11 cellular contexts compared by ENCODE assay signal in the genomic region with DNA sequence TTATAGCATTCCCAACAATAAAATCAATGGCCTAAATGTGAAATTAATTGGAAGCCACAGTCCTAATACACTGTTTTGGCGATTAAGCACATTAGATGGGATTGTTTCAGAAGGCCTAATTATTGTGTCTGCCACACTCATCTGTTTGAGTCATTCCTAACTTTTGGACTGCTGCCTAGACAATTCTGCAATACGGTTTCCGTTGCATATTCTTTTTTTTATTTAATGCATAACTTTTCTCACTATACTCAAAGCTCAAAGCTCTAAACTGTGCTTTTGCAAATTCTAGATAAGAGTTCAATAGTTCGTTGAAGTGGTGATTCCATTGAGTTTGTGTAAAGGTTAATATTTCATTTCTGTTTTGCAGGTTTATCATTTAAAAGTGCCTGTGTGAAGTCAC. TPM values are rescaled to one million over a fixed set of nuclear protein-coding genes. Genes with fewer than 3 reads are reported as not detected.
DNase-seq lines count a peak whose midpoint lies in the region; ATAC-seq, FAIRE-seq and TF ChIP-seq lines count a peak whose summit lies in the region.
"Had no signal": no experiment of that assay in that cellular context is flagged by ENCODE, and none has a peak within 500 bp of the region (broad histone marks: within the 10 kb centered on the region; RNA-seq: fewer than 3 reads in every experiment).

No MANE protein-coding gene starts in this region.

- H4K20me1 ChIP-seq in GM12878 (ENCODE audit: control insufficient read depth, insufficient read depth), result no peaks in the 10 kb centered on the region

- FAIRE-seq in GM12878 (lab: Jason Lieb, UNC), result peak; percentile 18
- FAIRE-seq: colon had no signal

- DNase-seq in GM12878 (ENCODE audit: low read depth, low spot score) (no peak), iris pigment epithelial cell (ENCODE audit: low read depth) (peak; percentile 92), stomach (no peak), KBM-7 (no peak), NCI-H524 (lab: John Stamatoyannopoulos, UW) (no peak), ureter (ENCODE audit: low spot score) (no peak)
- DNase-seq: activated CD4-positive, alpha-beta T cell treated with anti-CD3 and anti-CD28 coated beads, Interleukin-2, amount 50 U/mL, for 1 hour; H9 had no signal

- H3K9ac ChIP-seq in GM12878 (ENCODE audit: control insufficient read depth, insufficient read depth, low read length), result no peak overlapping the region

- H3K27me3 Mint-ChIP-seq in activated T-helper 17 cell treated with anti-CD3 and anti-CD28 coated beads, Interleukin-2, amount 50 U/mL, for 72 hours, result no peaks in the 10 kb centered on the region

- no peak for TF ChIP-seq RAD21 in GM12878 (IDR thresholded peaks at IDR 0.05; ENCODE audit: insufficient read depth, low read depth, low read length)

- H3K4me1 ChIP-seq in HEK293 (ENCODE audit: control insufficient read depth, insufficient read depth, low read length), result peaks cover 8% of the 10 kb centered on the region
- peaks cover 17% of the 10 kb centered on the region for H3K4me1 ChIP-seq in GM12878 (ENCODE audit: control insufficient read depth, insufficient read depth, low read length)
- peaks cover 30 to 84% (median 66%) of the 10 kb centered on the region in 4 donors for H3K4me1 ChIP-seq in stomach

- ATAC-seq in GM12878, result no peak
- ATAC-seq in activated T-helper 17 cell treated with anti-CD3 and anti-CD28 coated beads, Interleukin-2, amount 50 U/mL, for 72 hours (replicated peaks), result no peak

- WGBS in GM12878 (ENCODE audit: insufficient coverage, insufficient replicate concordance, low lambda C conversion rate, missing lambda C conversion rate), result 97% methylated on average over 4 of the region's 4 CpGs
- WGBS in stomach, 5 donors, result 27 to 35% (median 30%) methylated on average over 4 of the region's 4 CpGs

- H3K36me3 Mint-ChIP-seq in activated T-helper 17 cell treated with anti-CD3 and anti-CD28 coated beads, Interleukin-2, amount 50 U/mL, for 72 hours (ENCODE audit: low read depth), result peaks cover 56% of the 10 kb centered on the region

- TF ChIP-seq EP300 in GM12878 (IDR thresholded peaks at IDR 0.05; ENCODE audit: borderline replicate concordance in 1 of 2, control insufficient read depth in 1 of 2, low read depth in 2 of 2, low read length in 2 of 2) (no peak), stomach (IDR thresholded peaks at IDR 0.05) (no peak)

- no peak overlapping the region for H3K4me3 ChIP-seq in HEK293 (ENCODE audit: low read depth, low read length)
- H3K4me3 ChIP-seq in GM12878, result no peak overlapping the region
- no peak overlapping the region for H3K4me3 ChIP-seq in stomach

- H3K79me2 ChIP-seq in GM12878 (ENCODE audit: control insufficient read depth, insufficient read depth, low read length), result no peaks in the 10 kb centered on the region

- H3K36me3 ChIP-seq in HEK293 (ENCODE audit: control insufficient read depth in 2 of 2, insufficient read depth in 1 of 2, low read length in 2 of 2) (peaks cover 0 to 8% of the 10 kb centered on the region in 2 experiments; a peak in 1 of 3 replicates), GM12878 (ENCODE audit: control insufficient read depth in 2 of 2, insufficient read depth in 2 of 2, low read length in 1 of 2) (no peaks in the 10 kb centered on the region), stomach (peaks cover 5 to 18% (median 9%) of the 10 kb centered on the region in 4 donors)

- H3K4me3 Mint-ChIP-seq in activated T-helper 17 cell treated with anti-CD3 and anti-CD28 coated beads, Interleukin-2, amount 50 U/mL, for 72 hours, result no peak overlapping the region
- H3K4me3 Mint-ChIP-seq: H9 had no signal

- H2AFZ ChIP-seq in GM12878 (ENCODE audit: control insufficient read depth, low read depth, low read length), result no peak overlapping the region

- no peak for TF ChIP-seq POLR2A in GM12878 (IDR thresholded peaks at IDR 0.05; ENCODE audit: low read depth, low read length)
- TF ChIP-seq POLR2A in stomach (IDR thresholded peaks at IDR 0.05), result no peak

- peaks cover 12% of the 10 kb centered on the region for H3K4me1 Mint-ChIP-seq in activated T-helper 17 cell treated with anti-CD3 and anti-CD28 coated beads, Interleukin-2, amount 50 U/mL, for 72 hours

- RAD21 ChIA-PET in GM12878 (lab: Charles Lee; ENCODE audit: unreplicated experiment), result no interaction called here

- H3K27ac ChIP-seq in HEK293 (ENCODE audit: extremely low read depth, low read depth, low read length), result no peak overlapping the region
- no peak overlapping the region for H3K27ac ChIP-seq in GM12878 (ENCODE audit: control insufficient read depth, insufficient read depth)
- peak overlapping the region in 4 of 5 donors; percentile 21 to 75 (median 68) for H3K27ac ChIP-seq in stomach

- intact Hi-C loops in GM12878 (cut with micrococcal nuclease; ENCODE audit: unreplicated experiment) (no loop called here), stomach (cut with DNase I; ENCODE audit: low total_unique reads) (no loop called here)

- in situ Hi-C loops in GM12878 (cut with MboI) (no loop called here), KBM-7 (cut with MboI; ENCODE audit: low pct_unique_long_range_greater_than_20kb, low sequenced_read_pairs) (no loop called here)

- no peak overlapping the region for H3K27ac Mint-ChIP-seq in activated T-helper 17 cell treated with anti-CD3 and anti-CD28 coated beads, Interleukin-2, amount 50 U/mL, for 72 hours
- H3K27ac Mint-ChIP-seq: H9 had no signal

- H3K27me3 ChIP-seq in GM12878 (replicated peaks in 1 of 2; ENCODE audit: control insufficient read depth in 2 of 2, insufficient read depth in 2 of 2, low read length in 1 of 2) (no peaks in the 10 kb centered on the region), stomach (no peaks in the 10 kb centered on the region)

- POLR2A ChIA-PET in HEK293 (lab: Yijun Ruan, JAX) (no interaction called here), GM12878 (lab: Charles Lee) (no interaction called here)

- H3K4me2 ChIP-seq in GM12878 (ENCODE audit: control insufficient read depth, insufficient read depth), result peak overlapping the region; percentile 64

- CTCF ChIA-PET in HEK293 (lab: Yijun Ruan, JAX) (no interaction called here), GM12878 (lab: Yijun Ruan, JAX) (interaction anchor here (1.0 kb wide), 1 partner anchor 165 kb away, joined by 3 read pairs; no protein-coding TSS in a partner anchor)

- no TSS peak for BruUV-seq in GM12878 (replicated peaks; lab: Mats Ljungman, UMichigan)

- TF ChIP-seq CTCF in HEK293 (tag by site-specific recombination; IDR thresholded peaks at IDR 0.05) (no peak), GM12878 (IDR thresholded peaks at IDR 0.05 in 2 of 3, conservative IDR thresholded peaks at IDR 0.05 in 1 of 3; ENCODE audit: control insufficient read depth in 2 of 3, extremely low read depth in 1 of 3, insufficient read depth in 1 of 3, low read depth in 3 of 3, low read length in 3 of 3) (no peak), stomach (IDR thresholded peaks at IDR 0.05) (no peak)

- no peaks in the 10 kb centered on the region for H3K9me3 ChIP-seq in HEK293 (ENCODE audit: control insufficient read depth, insufficient read depth, low read depth, low read length)
- H3K9me3 ChIP-seq in GM12878 (replicated peaks; ENCODE audit: control insufficient read depth, insufficient read depth, low read length), result no peaks in the 10 kb centered on the region; the same call in 1 of the 3 replicates
- no peaks in the 10 kb centered on the region for H3K9me3 ChIP-seq in stomach

- SMC1A ChIA-PET in GM12878 (lab: Charles Lee; ENCODE audit: uncharacterized antibody, unreplicated experiment), result no interaction called here

- no peaks in the 10 kb centered on the region for H3K9me3 Mint-ChIP-seq in activated T-helper 17 cell treated with anti-CD3 and anti-CD28 coated beads, Interleukin-2, amount 50 U/mL, for 72 hours
- H3K9me3 Mint-ChIP-seq: H9 had no signal

TF ChIP-seq in GM12878, 131 proteins besides CTCF, POLR2A, EP300 and RAD21 (continues in another document):
- TF ChIP-seq MYB (IDR thresholded peaks at IDR 0.05; ENCODE audit: borderline replicate concordance, low read depth, low read length), result no peak
- TF ChIP-seq, protein P1, sequence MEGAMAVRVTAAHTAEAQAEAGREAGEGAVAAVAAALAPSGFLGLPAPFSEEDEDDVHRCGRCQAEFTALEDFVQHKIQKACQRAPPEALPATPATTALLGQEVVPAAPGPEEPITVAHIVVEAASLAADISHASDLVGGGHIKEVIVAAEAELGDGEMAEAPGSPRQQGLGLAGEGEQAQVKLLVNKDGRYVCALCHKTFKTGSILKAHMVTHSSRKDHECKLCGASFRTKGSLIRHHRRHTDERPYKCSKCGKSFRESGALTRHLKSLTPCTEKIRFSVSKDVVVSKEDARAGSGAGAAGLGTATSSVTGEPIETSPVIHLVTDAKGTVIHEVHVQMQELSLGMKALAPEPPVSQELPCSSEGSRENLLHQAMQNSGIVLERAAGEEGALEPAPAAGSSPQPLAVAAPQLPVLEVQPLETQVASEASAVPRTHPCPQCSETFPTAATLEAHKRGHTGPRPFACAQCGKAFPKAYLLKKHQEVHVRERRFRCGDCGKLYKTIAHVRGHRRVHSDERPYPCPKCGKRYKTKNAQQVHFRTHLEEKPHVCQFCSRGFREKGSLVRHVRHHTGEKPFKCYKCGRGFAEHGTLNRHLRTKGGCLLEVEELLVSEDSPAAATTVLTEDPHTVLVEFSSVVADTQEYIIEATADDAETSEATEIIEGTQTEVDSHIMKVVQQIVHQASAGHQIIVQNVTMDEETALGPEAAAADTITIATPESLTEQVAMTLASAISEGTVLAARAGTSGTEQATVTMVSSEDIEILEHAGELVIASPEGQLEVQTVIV (IDR thresholded peaks at IDR 0.05; ENCODE audit: borderline replicate concordance, partially characterized antibody), result no peak

RNA-seq across cellular contexts. Expression of gene MBNL2, which starts 53.1 kb away (rescaled TPM):
- total RNA-seq in GM12878 (2013; cell fraction: nucleolus; rRNA removed), result 32.9 and 34.6 TPM in 2 replicates
- total RNA-seq in GM12878 (2014; rRNA removed) (7.0 TPM in 2 replicates), GM12878 (2014; rRNA removed; fragmentation: Illumina TruSeq; extraction: Trizol) (6.3 and 7.7 TPM in 2 replicates), GM12878 (2021) (6.6 and 7.6 TPM in 2 replicates), stomach (10 to 100 TPM; 23.9 to 74.5 (median 50.0) TPM), ureter (89.0 TPM)
- polyA plus RNA-seq in GM12878 (2011; ENCODE audit: low read depth), result 2.8 TPM
- polyA plus RNA-seq in GM12878 (2011; rRNA removed) (6.4 and 7.6 TPM in 2 replicates), GM12878 (2014; fragmentation: Illumina TruSeq; extraction: Trizol) (5.0 and 5.6 TPM in 2 replicates), GM12878 (2014; fragmentation: Nextera tagmentation; extraction: Ambion mirVana) (1 to 10 TPM; 1.6 to 2.1 TPM), GM12878 (2014; rRNA removed) (1.7 and 2.9 TPM in 2 replicates), GM12878 (2016; fragmentation: Nextera tagmentation; extraction: Ambion mirVana) (1 to 10 TPM; 9.6 to 9.7 TPM), stomach (10 to 100 TPM in 2 of 3 donors, 1 to 10 TPM in 1; 8.3 to 17.6 (median 15.9) TPM)
- polyA plus RNA-seq in GM12878 (2011; cell fraction: cytosol; rRNA removed), result 4.7 and 7.0 TPM in 2 replicates
- polyA plus RNA-seq in GM12878 (2011; cell fraction: nucleus; rRNA removed), result 5.3 and 5.7 TPM in 2 replicates
- polyA plus RNA-seq in GM12878 (2012), result 5.3 TPM in 2 replicates
- polyA minus RNA-seq in GM12878 (2011; rRNA and poly(A)+ RNA removed), result 19.7 and 30.4 TPM in 2 replicates
- polyA minus RNA-seq in GM12878 (2011; cell fraction: cytosol; rRNA and poly(A)+ RNA removed), result 6.4 and 10.2 TPM in 2 replicates
- polyA minus RNA-seq in GM12878 (2011; cell fraction: nucleus; rRNA and poly(A)+ RNA removed), result 7.4 and 10.0 TPM in 2 replicates
- total RNA-seq in activated T-helper 17 cell treated with anti-CD3 and anti-CD28 coated beads, Interleukin-2, amount 50 U/mL, for 72 hours, result 10 to 100 TPM; 13.4 to 27.2 TPM

Comparison
In these comparisons a context has a peak if more than half of its experiments do, and no peak if none do; other contexts are left out.
1. H3K27ac ChIP-seq: peak in stomach (4 of 5); none in HEK293 (single experiment) and GM12878 (single experiment).